ENCODE assay signal across 8 cellular contexts in genomic region chr3:168249048-168249538, GRCh38.
DNase-seq lines count a peak whose midpoint lies in the region; ATAC-seq, FAIRE-seq and TF ChIP-seq lines count a peak whose summit lies in the region.

No MANE protein-coding gene starts in this region.

- ATAC-seq in GM19467 (IDR thresholded peaks at IDR 0.05; ENCODE audit: unreplicated experiment) (peak; percentile 1), upper lobe of left lung (ENCODE audit: low FRiP score in 2 of 2) (peak; percentile 17 to 27)

- H3K9me3 ChIP-seq in Caco-2, result no peaks in the 10 kb centered on the region
- no peaks in the 10 kb centered on the region for H3K9me3 ChIP-seq in upper lobe of left lung

- H3K27me3 ChIP-seq in Caco-2 (replicated peaks; ENCODE audit: control insufficient read depth, insufficient read depth, low read length), result peaks cover 2% of the 10 kb centered on the region
- peaks cover 4% of the 10 kb centered on the region for H3K27me3 ChIP-seq in bronchial epithelial cell (ENCODE audit: control insufficient read depth, insufficient read depth, low read length)
- peaks cover 0 to 11% (median 0%) of the 10 kb centered on the region in 4 donors for H3K27me3 ChIP-seq in upper lobe of left lung

- FAIRE-seq in bronchial epithelial cell (lab: Jason Lieb, UNC), result no peak

- H3K36me3 ChIP-seq in Caco-2 (ENCODE audit: control insufficient read depth, insufficient read depth, low read length), result no peaks in the 10 kb centered on the region
- no peaks in the 10 kb centered on the region for H3K36me3 ChIP-seq in bronchial epithelial cell (ENCODE audit: control insufficient read depth, insufficient read depth, low read length)
- H3K36me3 ChIP-seq in upper lobe of left lung, result no peaks in the 10 kb centered on the region

- H3K27me3 Mint-ChIP-seq in Caco-2 (ENCODE audit: insufficient read depth, unreplicated experiment), result peaks cover 19% of the 10 kb centered on the region

- CTCF ChIA-PET in Caco-2 (lab: Charles Lee), result interaction anchor here (0.6 to 0.7 kb wide), 2 partner anchors 220 to 436 kb away, joined by 3 to 7 read pairs; no protein-coding TSS in a partner anchor

- peak overlapping the region; percentile 47 for H3K4me3 ChIP-seq in Caco-2 (ENCODE audit: low read depth, low read length)
- H3K4me3 ChIP-seq in LNCaP clone FGC (ENCODE audit: low read depth, low read length), result peak overlapping the region; percentile 27
- H3K4me3 ChIP-seq in bronchial epithelial cell (ENCODE audit: low read depth, low read length), result peak overlapping the region; percentile 39
- H3K4me3 ChIP-seq in lower leg skin (ENCODE audit: low read depth, poor library complexity, severe bottlenecking), result peak overlapping the region; percentile 39
- H3K4me3 ChIP-seq in upper lobe of left lung, result peak overlapping the region; percentile 47 to 68 (median 54)

- TF ChIP-seq CTCF in Caco-2 (IDR thresholded peaks at IDR 0.05; ENCODE audit: insufficient read depth in 1 of 2, low read depth in 1 of 2, low read length in 1 of 2, severe bottlenecking in 1 of 2, unreplicated experiment in 1 of 2) (no peak), LNCaP clone FGC (IDR thresholded peaks at IDR 0.05; ENCODE audit: control insufficient read depth, extremely low read depth, insufficient read depth) (no peak), bronchial epithelial cell (IDR thresholded peaks at IDR 0.05; ENCODE audit: insufficient read depth, low read length, severe bottlenecking) (no peak), lower leg skin (IDR thresholded peaks at IDR 0.05) (no peak), upper lobe of left lung (IDR thresholded peaks at IDR 0.05) (no peak)

- 0 to 2% methylated on average over 19 to 21 of the region's 21 CpGs for WGBS in lower leg skin, 2 donors
- WGBS in upper lobe of left lung, 2 donors, result 1 to 2% methylated on average over 6 to 21 of the region's 21 CpGs

- POLR2A ChIA-PET in Caco-2 (lab: Charles Lee), result no interaction called here

- no peak for TF ChIP-seq POLR2A in lower leg skin (IDR thresholded peaks at IDR 0.05)
- TF ChIP-seq POLR2A in upper lobe of left lung (IDR thresholded peaks at IDR 0.05), result no peak

- peaks cover 8% of the 10 kb centered on the region for H3K4me1 Mint-ChIP-seq in Caco-2 (ENCODE audit: low read depth, unreplicated experiment)

- no peaks in the 10 kb centered on the region for H3K36me3 Mint-ChIP-seq in Caco-2 (ENCODE audit: insufficient read depth, unreplicated experiment)

- BruUV-seq in Caco-2 (replicated peaks; lab: Mats Ljungman, UMichigan), result no TSS peak

- DNase-seq in Caco-2, result peak in 1 of 2 experiments; percentile 1
- DNase-seq in LNCaP clone FGC (ENCODE audit: low read depth), result no peak
- DNase-seq in bronchial epithelial cell (ENCODE audit: low read depth), result no peak
- no peak for DNase-seq in lower leg skin (ENCODE audit: low spot score in 2 of 2)
- DNase-seq in upper lobe of left lung, result no peak
- DNase-seq in stimulated activated CD4-positive, alpha-beta T cell treated with anti-CD3 and anti-CD28 coated beads, Interleukin-4, amount 100 ng/mL, for 1 hour, result no peak
- no peak for DNase-seq in SK-N-DZ (ENCODE audit: low spot score)

- H3K27ac Mint-ChIP-seq in Caco-2 (ENCODE audit: unreplicated experiment), result no peak overlapping the region

- no peak for TF ChIP-seq EP300 in upper lobe of left lung (IDR thresholded peaks at IDR 0.05)

- peaks cover 5% of the 10 kb centered on the region; the same call in 1 of the 2 replicates for H3K4me1 ChIP-seq in Caco-2
- peaks cover 13 to 30% (median 20%) of the 10 kb centered on the region in 4 donors for H3K4me1 ChIP-seq in upper lobe of left lung

- H3K9me3 Mint-ChIP-seq in Caco-2 (ENCODE audit: unreplicated experiment), result no peaks in the 10 kb centered on the region

- intact Hi-C loops in Caco-2 (cut with micrococcal nuclease; ENCODE audit: unreplicated experiment), result no loop called here
- intact Hi-C loops in lower leg skin (cut with DNase I; ENCODE audit: low total_unique reads), result no loop called here

- H3K4me3 Mint-ChIP-seq in Caco-2 (ENCODE audit: unreplicated experiment), result peak overlapping the region; percentile 69

- H3K27ac ChIP-seq in upper lobe of left lung, result peak overlapping the region in 3 of 4 donors; percentile 42 to 57 (median 45)
